1 cellular context compared by ENCODE assay signal in genomic region chr5:159456722-159457462, GRCh38.
TF ChIP-seq lines count a peak whose summit lies in the region.

No MANE protein-coding gene starts in this region.

TF ChIP-seq in GM12878, 131 proteins besides CTCF, POLR2A, EP300 and RAD21 (continued from another document and continues in another):
- TF ChIP-seq IKZF1 (conservative IDR thresholded peaks at IDR 0.05) (peak; percentile 100), RFX5 (IDR thresholded peaks at IDR 0.05; ENCODE audit: low read depth, low read length) (no peak), NFXL1 (IDR thresholded peaks at IDR 0.05; ENCODE audit: borderline replicate concordance) (no peak), SMAD5 (IDR thresholded peaks at IDR 0.05; ENCODE audit: low read depth) (no peak), CREM (IDR thresholded peaks at IDR 0.05; ENCODE audit: low read depth) (peak; percentile 97), SUPT20H (IDR thresholded peaks at IDR 0.05; ENCODE audit: borderline replicate concordance, control insufficient read depth, low read depth, low read length) (no peak), KLF5 (IDR thresholded peaks at IDR 0.05; ENCODE audit: partially characterized antibody) (peak; percentile 77), SIN3A (IDR thresholded peaks at IDR 0.05; ENCODE audit: low read depth, low read length) (no peak), MYB (IDR thresholded peaks at IDR 0.05; ENCODE audit: borderline replicate concordance, low read depth, low read length) (no peak), IRF3 (IDR thresholded peaks at IDR 0.05) (no peak), POLR2AphosphoS5 (IDR thresholded peaks at IDR 0.05; ENCODE audit: low read length) (no peak), NFIC (IDR thresholded peaks at IDR 0.05; ENCODE audit: low read depth, low read length) (peak; percentile 100), TAF1 (IDR thresholded peaks at IDR 0.05; ENCODE audit: borderline replicate concordance, low read depth, low read length) (no peak), HDAC6 (IDR thresholded peaks at IDR 0.05; ENCODE audit: unreplicated experiment) (no peak), PAX5 (IDR thresholded peaks at IDR 0.05; ENCODE audit: borderline replicate concordance, low read depth, low read length) (peak; percentile 97), YY1 (IDR thresholded peaks at IDR 0.05; ENCODE audit: low read depth, low read length) (0 out of 2 replicates have a peak, but pooled peaks have one; percentile 9), IKZF2 (IDR thresholded peaks at IDR 0.05) (peak; percentile 100), TCF3 (IDR thresholded peaks at IDR 0.05; ENCODE audit: borderline replicate concordance, insufficient read depth, low read depth, low read length) (peak; percentile 96), YBX1 (IDR thresholded peaks at IDR 0.05) (no peak), SPI1 (IDR thresholded peaks at IDR 0.05; ENCODE audit: borderline replicate concordance, insufficient read depth, low read depth, low read length) (no peak), ZNF24 (IDR thresholded peaks at IDR 0.05) (peak; percentile 78), ELK1 (IDR thresholded peaks at IDR 0.05; ENCODE audit: low read depth, low read length) (no peak), CBFB (IDR thresholded peaks at IDR 0.05; ENCODE audit: low read depth) (peak; percentile 95), FOXK2 (IDR thresholded peaks at IDR 0.05) (no peak), TARDBP (IDR thresholded peaks at IDR 0.05; ENCODE audit: borderline replicate concordance) (no peak; the same call in 1 of the 2 replicates), MTA2 (IDR thresholded peaks at IDR 0.05; ENCODE audit: low read depth) (peak; percentile 98), MEF2B (IDR thresholded peaks at IDR 0.05; ENCODE audit: partially characterized antibody, poor library complexity, severe bottlenecking) (peak; percentile 97), ZBTB40 (IDR thresholded peaks at IDR 0.05; ENCODE audit: borderline replicate concordance) (no peak; the same call in 1 of the 2 replicates), SP1 (IDR thresholded peaks at IDR 0.05; ENCODE audit: low read depth, low read length) (peak; percentile 75), NR2C1 (IDR thresholded peaks at IDR 0.05) (no peak), EED (IDR thresholded peaks at IDR 0.05; ENCODE audit: low read depth) (peak; percentile 100), HCFC1 (IDR thresholded peaks at IDR 0.05; ENCODE audit: low read length) (no peak), BACH1 (IDR thresholded peaks at IDR 0.05; ENCODE audit: borderline replicate concordance) (peak; percentile 99), KDM1A (IDR thresholded peaks at IDR 0.05; ENCODE audit: borderline replicate concordance) (no peak)
- TF ChIP-seq, protein P1, sequence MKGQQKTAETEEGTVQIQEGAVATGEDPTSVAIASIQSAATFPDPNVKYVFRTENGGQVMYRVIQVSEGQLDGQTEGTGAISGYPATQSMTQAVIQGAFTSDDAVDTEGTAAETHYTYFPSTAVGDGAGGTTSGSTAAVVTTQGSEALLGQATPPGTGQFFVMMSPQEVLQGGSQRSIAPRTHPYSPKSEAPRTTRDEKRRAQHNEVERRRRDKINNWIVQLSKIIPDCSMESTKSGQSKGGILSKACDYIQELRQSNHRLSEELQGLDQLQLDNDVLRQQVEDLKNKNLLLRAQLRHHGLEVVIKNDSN (IDR thresholded peaks at IDR 0.05; ENCODE audit: borderline replicate concordance, extremely low read length, insufficient read depth, low read depth, low read length): no peak
- TF ChIP-seq, protein P2, sequence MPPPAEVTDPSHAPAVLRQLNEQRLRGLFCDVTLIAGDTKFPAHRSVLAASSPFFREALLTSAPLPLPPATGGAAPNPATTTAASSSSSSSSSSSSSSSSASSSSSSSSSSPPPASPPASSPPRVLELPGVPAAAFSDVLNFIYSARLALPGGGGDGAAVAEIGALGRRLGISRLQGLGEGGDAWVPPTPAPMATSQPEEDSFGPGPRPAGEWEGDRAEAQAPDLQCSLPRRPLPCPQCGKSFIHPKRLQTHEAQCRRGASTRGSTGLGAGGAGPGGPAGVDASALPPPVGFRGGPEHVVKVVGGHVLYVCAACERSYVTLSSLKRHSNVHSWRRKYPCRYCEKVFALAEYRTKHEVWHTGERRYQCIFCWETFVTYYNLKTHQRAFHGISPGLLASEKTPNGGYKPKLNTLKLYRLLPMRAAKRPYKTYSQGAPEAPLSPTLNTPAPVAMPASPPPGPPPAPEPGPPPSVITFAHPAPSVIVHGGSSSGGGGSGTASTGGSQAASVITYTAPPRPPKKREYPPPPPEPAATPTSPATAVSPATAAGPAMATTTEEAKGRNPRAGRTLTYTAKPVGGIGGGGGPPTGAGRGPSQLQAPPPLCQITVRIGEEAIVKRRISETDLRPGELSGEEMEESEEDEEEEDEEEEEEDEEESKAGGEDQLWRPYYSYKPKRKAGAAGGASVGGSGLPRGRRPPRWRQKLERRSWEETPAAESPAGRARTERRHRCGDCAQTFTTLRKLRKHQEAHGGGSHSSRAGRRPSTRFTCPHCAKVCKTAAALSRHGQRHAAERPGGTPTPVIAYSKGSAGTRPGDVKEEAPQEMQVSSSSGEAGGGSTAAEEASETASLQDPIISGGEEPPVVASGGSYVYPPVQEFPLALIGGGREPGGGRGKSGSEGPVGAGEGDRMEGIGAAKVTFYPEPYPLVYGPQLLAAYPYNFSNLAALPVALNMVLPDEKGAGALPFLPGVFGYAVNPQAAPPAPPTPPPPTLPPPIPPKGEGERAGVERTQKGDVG (CRISPR knock-in tag; IDR thresholded peaks at IDR 0.05): no peak
- TF ChIP-seq, protein P3, sequence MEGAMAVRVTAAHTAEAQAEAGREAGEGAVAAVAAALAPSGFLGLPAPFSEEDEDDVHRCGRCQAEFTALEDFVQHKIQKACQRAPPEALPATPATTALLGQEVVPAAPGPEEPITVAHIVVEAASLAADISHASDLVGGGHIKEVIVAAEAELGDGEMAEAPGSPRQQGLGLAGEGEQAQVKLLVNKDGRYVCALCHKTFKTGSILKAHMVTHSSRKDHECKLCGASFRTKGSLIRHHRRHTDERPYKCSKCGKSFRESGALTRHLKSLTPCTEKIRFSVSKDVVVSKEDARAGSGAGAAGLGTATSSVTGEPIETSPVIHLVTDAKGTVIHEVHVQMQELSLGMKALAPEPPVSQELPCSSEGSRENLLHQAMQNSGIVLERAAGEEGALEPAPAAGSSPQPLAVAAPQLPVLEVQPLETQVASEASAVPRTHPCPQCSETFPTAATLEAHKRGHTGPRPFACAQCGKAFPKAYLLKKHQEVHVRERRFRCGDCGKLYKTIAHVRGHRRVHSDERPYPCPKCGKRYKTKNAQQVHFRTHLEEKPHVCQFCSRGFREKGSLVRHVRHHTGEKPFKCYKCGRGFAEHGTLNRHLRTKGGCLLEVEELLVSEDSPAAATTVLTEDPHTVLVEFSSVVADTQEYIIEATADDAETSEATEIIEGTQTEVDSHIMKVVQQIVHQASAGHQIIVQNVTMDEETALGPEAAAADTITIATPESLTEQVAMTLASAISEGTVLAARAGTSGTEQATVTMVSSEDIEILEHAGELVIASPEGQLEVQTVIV (IDR thresholded peaks at IDR 0.05; ENCODE audit: borderline replicate concordance, partially characterized antibody): no peak
- TF ChIP-seq, protein P4, sequence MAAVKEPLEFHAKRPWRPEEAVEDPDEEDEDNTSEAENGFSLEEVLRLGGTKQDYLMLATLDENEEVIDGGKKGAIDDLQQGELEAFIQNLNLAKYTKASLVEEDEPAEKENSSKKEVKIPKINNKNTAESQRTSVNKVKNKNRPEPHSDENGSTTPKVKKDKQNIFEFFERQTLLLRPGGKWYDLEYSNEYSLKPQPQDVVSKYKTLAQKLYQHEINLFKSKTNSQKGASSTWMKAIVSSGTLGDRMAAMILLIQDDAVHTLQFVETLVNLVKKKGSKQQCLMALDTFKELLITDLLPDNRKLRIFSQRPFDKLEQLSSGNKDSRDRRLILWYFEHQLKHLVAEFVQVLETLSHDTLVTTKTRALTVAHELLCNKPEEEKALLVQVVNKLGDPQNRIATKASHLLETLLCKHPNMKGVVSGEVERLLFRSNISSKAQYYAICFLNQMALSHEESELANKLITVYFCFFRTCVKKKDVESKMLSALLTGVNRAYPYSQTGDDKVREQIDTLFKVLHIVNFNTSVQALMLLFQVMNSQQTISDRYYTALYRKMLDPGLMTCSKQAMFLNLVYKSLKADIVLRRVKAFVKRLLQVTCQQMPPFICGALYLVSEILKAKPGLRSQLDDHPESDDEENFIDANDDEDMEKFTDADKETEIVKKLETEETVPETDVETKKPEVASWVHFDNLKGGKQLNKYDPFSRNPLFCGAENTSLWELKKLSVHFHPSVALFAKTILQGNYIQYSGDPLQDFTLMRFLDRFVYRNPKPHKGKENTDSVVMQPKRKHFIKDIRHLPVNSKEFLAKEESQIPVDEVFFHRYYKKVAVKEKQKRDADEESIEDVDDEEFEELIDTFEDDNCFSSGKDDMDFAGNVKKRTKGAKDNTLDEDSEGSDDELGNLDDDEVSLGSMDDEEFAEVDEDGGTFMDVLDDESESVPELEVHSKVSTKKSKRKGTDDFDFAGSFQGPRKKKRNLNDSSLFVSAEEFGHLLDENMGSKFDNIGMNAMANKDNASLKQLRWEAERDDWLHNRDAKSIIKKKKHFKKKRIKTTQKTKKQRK (IDR thresholded peaks at IDR 0.05; ENCODE audit: low read depth, low read length): no peak
- TF ChIP-seq, protein P5, sequence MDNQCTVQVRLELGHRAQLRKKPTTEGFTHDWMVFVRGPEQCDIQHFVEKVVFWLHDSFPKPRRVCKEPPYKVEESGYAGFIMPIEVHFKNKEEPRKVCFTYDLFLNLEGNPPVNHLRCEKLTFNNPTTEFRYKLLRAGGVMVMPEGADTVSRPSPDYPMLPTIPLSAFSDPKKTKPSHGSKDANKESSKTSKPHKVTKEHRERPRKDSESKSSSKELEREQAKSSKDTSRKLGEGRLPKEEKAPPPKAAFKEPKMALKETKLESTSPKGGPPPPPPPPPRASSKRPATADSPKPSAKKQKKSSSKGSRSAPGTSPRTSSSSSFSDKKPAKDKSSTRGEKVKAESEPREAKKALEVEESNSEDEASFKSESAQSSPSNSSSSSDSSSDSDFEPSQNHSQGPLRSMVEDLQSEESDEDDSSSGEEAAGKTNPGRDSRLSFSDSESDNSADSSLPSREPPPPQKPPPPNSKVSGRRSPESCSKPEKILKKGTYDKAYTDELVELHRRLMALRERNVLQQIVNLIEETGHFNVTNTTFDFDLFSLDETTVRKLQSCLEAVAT (IDR thresholded peaks at IDR 0.05): peak; percentile 81
- TF ChIP-seq, protein P6, sequence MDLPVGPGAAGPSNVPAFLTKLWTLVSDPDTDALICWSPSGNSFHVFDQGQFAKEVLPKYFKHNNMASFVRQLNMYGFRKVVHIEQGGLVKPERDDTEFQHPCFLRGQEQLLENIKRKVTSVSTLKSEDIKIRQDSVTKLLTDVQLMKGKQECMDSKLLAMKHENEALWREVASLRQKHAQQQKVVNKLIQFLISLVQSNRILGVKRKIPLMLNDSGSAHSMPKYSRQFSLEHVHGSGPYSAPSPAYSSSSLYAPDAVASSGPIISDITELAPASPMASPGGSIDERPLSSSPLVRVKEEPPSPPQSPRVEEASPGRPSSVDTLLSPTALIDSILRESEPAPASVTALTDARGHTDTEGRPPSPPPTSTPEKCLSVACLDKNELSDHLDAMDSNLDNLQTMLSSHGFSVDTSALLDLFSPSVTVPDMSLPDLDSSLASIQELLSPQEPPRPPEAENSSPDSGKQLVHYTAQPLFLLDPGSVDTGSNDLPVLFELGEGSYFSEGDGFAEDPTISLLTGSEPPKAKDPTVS (IDR thresholded peaks at IDR 0.05; ENCODE audit: low read depth, low read length): no peak
